In genomic region chr6:17224501-17224900, GRCh38 we compare ENCODE assay signal across 3 cellular contexts. TPM values are rescaled to one million over a fixed set of nuclear protein-coding genes. Genes with fewer than 3 reads are reported as not detected.
"Had no signal": no experiment of that assay in that cellular context is flagged by ENCODE, and none has a peak within 500 bp of the region (broad histone marks: within the 10 kb centered on the region; RNA-seq: fewer than 3 reads in every experiment).

No MANE protein-coding gene starts in this region.

RNA-seq across cellular contexts. Expression of gene RBM24, which starts 56.7 kb away (rescaled TPM):
- total RNA-seq: naive thymus-derived CD8-positive, alpha-beta T cell; natural killer cell; natural killer cell treated with Interleukin-12 subunit alpha and Interleukin-12 subunit beta and Interleukin-15 and Interleukin-18, amount 100 ng/mL, for 72 hours had no signal
- polyA plus RNA-seq: naive thymus-derived CD8-positive, alpha-beta T cell had no signal
